26 cellular contexts compared by ENCODE assay signal in genomic region chr2:119116411-119117295, GRCh38. TPM values are rescaled to one million over a fixed set of nuclear protein-coding genes. Genes with fewer than 3 reads are reported as not detected.
"Had no signal": no experiment of that assay in that cellular context is flagged by ENCODE, and none has a peak within 500 bp of the region (broad histone marks: within the 10 kb centered on the region; RNA-seq: fewer than 3 reads in every experiment).

No MANE protein-coding gene starts in this region.

- DNase-seq: activated CD4-positive, alpha-beta T cell treated with anti-CD3 and anti-CD28 coated beads for 48 hours; activated CD4-positive, alpha-beta T cell treated with anti-CD3 and anti-CD28 coated beads, Interleukin-2, amount 50 U/mL, for 4 hours; activated CD4-positive, CD25-positive, alpha-beta regulatory T cell treated with anti-CD3 and anti-CD28 coated beads, Interleukin-2, amount 50 U/mL, for 72 hours; activated CD8-positive, alpha-beta T cell treated with anti-CD3 and anti-CD28 coated beads, Interleukin-2, amount 10 ng/mL, durations not matched to agents 7 days and 5 days; activated effector memory CD4-positive, alpha-beta T cell treated with anti-CD3 and anti-CD28 coated beads, Interleukin-2, amount 50 U/mL, for 16 hours; activated naive CD4-positive, alpha-beta T cell treated with Interleukin-2 at 50 U/mL for 16 hours; activated naive CD8-positive, alpha-beta T cell treated with anti-CD3 and anti-CD28 coated beads, Interleukin-2, amount 50 U/mL, for 24 hours; activated T-cell treated with anti-CD3 and anti-CD28 coated beads, Interleukin-2, amount 50 U/mL, for 4 hours; amniotic stem cell; body of pancreas; MG63; NCI-H1105; NCI-H1436; NCI-H187; NCI-H2081; NCI-H510A treated with DMSO at 0.1 percent for 48 hours; NCI-H69; NK-92 treated with Interleukin-12 subunit alpha and Interleukin-12 subunit beta, amount 100 ng/mL, for 24 hours; SHP77 treated with DMSO at 0.1 percent for 48 hours; T-helper 17 cell; T-helper 9 cell had no signal

- H3K36me3 ChIP-seq: ascending aorta, MG63 had no signal

- H3K27me3 ChIP-seq: ascending aorta, body of pancreas, MG63 had no signal

- H3K4me1 ChIP-seq: ascending aorta had no signal

- H3K4me3 ChIP-seq: ascending aorta, body of pancreas, MG63 had no signal

- H3K27ac ChIP-seq: ascending aorta, body of pancreas had no signal

- H3K9me3 ChIP-seq: ascending aorta, body of pancreas, MG63 had no signal

- H3K4me1 Mint-ChIP-seq: activated naive CD8-positive, alpha-beta T cell treated with anti-CD3 and anti-CD28 coated beads, Interleukin-2, amount 50 U/mL, for 24 hours; T-helper 17 cell had no signal

- H3K27ac Mint-ChIP-seq: activated CD8-positive, alpha-beta T cell treated with anti-CD3 and anti-CD28 coated beads, Interleukin-2, amount 10 ng/mL, durations not matched to agents 7 days and 5 days; activated naive CD4-positive, alpha-beta T cell treated with anti-CD3 and anti-CD28 coated beads, Interleukin-2, amount 50 U/mL, for 72 hours; activated naive CD8-positive, alpha-beta T cell treated with anti-CD3 and anti-CD28 coated beads, Interleukin-2, amount 50 U/mL, for 24 hours; T-helper 17 cell; WTC11 had no signal

- H3K4me3 Mint-ChIP-seq: activated CD8-positive, alpha-beta T cell treated with anti-CD3 and anti-CD28 coated beads, Interleukin-2, amount 10 ng/mL, durations not matched to agents 7 days and 5 days; activated naive CD8-positive, alpha-beta T cell treated with anti-CD3 and anti-CD28 coated beads, Interleukin-2, amount 50 U/mL, for 24 hours; activated T-cell treated with anti-CD3 and anti-CD28 coated beads, Interleukin-2, amount 50 U/mL, for 4 hours; T-helper 17 cell; WTC11 had no signal

- ATAC-seq: activated CD8-positive, alpha-beta T cell treated with anti-CD3 and anti-CD28 coated beads, Interleukin-2, amount 10 ng/mL, durations not matched to agents 7 days and 5 days; activated naive CD4-positive, alpha-beta T cell treated with anti-CD3 and anti-CD28 coated beads, Interleukin-2, amount 50 U/mL, for 72 hours; activated naive CD8-positive, alpha-beta T cell treated with anti-CD3 and anti-CD28 coated beads, Interleukin-2, amount 50 U/mL, for 24 hours; activated T-cell treated with anti-CD3 and anti-CD28 coated beads, Interleukin-2, amount 50 U/mL, for 4 hours; body of pancreas; T-helper 17 cell; WTC11 had no signal

RNA-seq across cellular contexts. Expression of gene C1QL2, which starts 41.9 kb away (rescaled TPM):
- total RNA-seq: activated CD8-positive, alpha-beta T cell treated with anti-CD3 and anti-CD28 coated beads, Interleukin-2, amount 10 ng/mL, durations not matched to agents 7 days and 5 days; activated naive CD4-positive, alpha-beta T cell treated with anti-CD3 and anti-CD28 coated beads, Interleukin-2, amount 50 U/mL, for 72 hours; activated T-cell treated with anti-CD3 and anti-CD28 coated beads, Interleukin-2, amount 50 U/mL, for 4 hours; bronchial epithelial cell; SK-MEL-5; T-helper 17 cell had no signal
